23 cellular contexts compared by ENCODE assay signal in the genomic region with DNA sequence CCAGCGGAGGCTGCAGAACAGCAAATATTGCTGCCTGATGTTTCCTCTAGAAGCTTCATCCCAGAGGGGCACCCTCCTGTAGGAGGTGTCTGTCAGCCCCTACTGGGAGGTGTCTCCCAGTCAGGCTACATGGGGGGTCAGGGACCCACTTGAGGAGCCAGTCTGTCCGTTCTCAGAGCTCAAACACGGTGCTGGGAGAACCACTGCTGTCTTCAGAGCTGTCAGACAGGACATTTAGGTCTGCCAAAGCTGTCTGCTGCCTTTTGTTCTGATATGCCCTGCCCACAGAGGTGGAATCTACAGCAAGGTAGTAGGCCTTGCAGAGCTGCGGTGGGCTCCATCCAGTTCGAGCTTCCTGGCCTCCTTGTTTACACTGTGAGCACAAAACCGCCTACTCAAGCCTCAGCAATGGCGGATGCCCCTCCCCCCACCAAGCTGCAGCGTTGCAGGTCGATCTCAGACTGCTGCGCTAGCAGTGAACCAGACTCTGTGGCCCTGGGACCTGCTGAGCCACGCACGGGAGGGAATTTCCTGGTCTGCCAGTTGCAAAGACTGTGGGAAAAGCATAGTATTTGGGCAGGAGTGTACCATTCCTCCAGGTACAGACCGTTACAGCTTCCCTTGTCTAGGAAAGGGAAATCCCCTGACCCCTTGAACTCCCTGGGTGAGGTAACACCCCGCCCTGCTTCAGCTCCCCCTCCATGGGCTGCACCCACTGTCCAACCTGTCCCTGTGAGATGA. TPM values are rescaled to one million over a fixed set of nuclear protein-coding genes. Genes with fewer than 3 reads are reported as not detected.
DNase-seq lines count a peak whose midpoint lies in the region; ATAC-seq and TF ChIP-seq lines count a peak whose summit lies in the region.
"Had no signal": no experiment of that assay in that cellular context is flagged by ENCODE, and none has a peak within 500 bp of the region (broad histone marks: within the 10 kb centered on the region; RNA-seq: fewer than 3 reads in every experiment).

No MANE protein-coding gene starts in this region.

- no peak overlapping the region for H3K9ac ChIP-seq in iPS-15b (ENCODE audit: low read depth, low read length)

- no peak overlapping the region for H3K4me3 Mint-ChIP-seq in Calu3 (ENCODE audit: low read depth, unreplicated experiment)
- H3K4me3 Mint-ChIP-seq: activated CD4-positive, alpha-beta memory T cell treated with anti-CD3 and anti-CD28 coated beads for 36 hours; activated naive CD8-positive, alpha-beta T cell; CD4-positive, alpha-beta memory T cell; central memory CD8-positive, alpha-beta T cell had no signal

- no peaks in the 10 kb centered on the region for H3K9me3 Mint-ChIP-seq in Calu3 (ENCODE audit: low read depth, unreplicated experiment)
- H3K9me3 Mint-ChIP-seq: activated CD4-positive, alpha-beta memory T cell treated with anti-CD3 and anti-CD28 coated beads for 36 hours; central memory CD8-positive, alpha-beta T cell had no signal

- no peaks in the 10 kb centered on the region for H3K4me1 Mint-ChIP-seq in Calu3 (ENCODE audit: low read depth, unreplicated experiment)
- H3K4me1 Mint-ChIP-seq: CD4-positive, alpha-beta memory T cell; central memory CD8-positive, alpha-beta T cell had no signal

- CTCF ChIA-PET in Calu3 (lab: Charles Lee): interaction anchor here (0.5 to 0.7 kb wide), 2 partner anchors 8 to 402 kb away, joined by 3 read pairs; no protein-coding TSS in a partner anchor

- peaks cover 51% of the 10 kb centered on the region for H3K27me3 Mint-ChIP-seq in Calu3 (ENCODE audit: unreplicated experiment)

- TF ChIP-seq CTCF in Calu3 (IDR thresholded peaks at IDR 0.05; ENCODE audit: unreplicated experiment) (no peak), RWPE2 (IDR thresholded peaks at IDR 0.05; ENCODE audit: poor library complexity, severe bottlenecking) (no peak)

- H3K36me3 ChIP-seq in RWPE2 (ENCODE audit: low read depth) (no peaks in the 10 kb centered on the region), iPS-15b (ENCODE audit: control insufficient read depth, insufficient read depth, low read length) (no peaks in the 10 kb centered on the region)
- H3K36me3 ChIP-seq: upper lobe of right lung, WERI-Rb-1 had no signal

- H3K9me3 ChIP-seq in RWPE2 (ENCODE audit: severe bottlenecking): no peaks in the 10 kb centered on the region
- no peaks in the 10 kb centered on the region for H3K9me3 ChIP-seq in iPS-15b (ENCODE audit: control insufficient read depth, insufficient read depth, low read length)
- H3K9me3 ChIP-seq: upper lobe of right lung had no signal

- no TSS peak for BruUV-seq in Calu3 (replicated peaks; lab: Mats Ljungman, UMichigan)

- H3K27ac ChIP-seq in RWPE2 (ENCODE audit: poor library complexity, severe bottlenecking): no peak overlapping the region
- H3K27ac ChIP-seq: skin epidermis, upper lobe of right lung, WERI-Rb-1 had no signal

- H3K4me1 ChIP-seq in RWPE2 (ENCODE audit: insufficient read depth, poor library complexity, severe bottlenecking) (no peaks in the 10 kb centered on the region), iPS-15b (ENCODE audit: control insufficient read depth, insufficient read depth, low read length) (peaks cover 7% of the 10 kb centered on the region)
- H3K4me1 ChIP-seq: upper lobe of right lung had no signal

- no peaks in the 10 kb centered on the region for H3K27me3 ChIP-seq in RWPE2 (ENCODE audit: insufficient read depth, poor library complexity, severe bottlenecking)
- H3K27me3 ChIP-seq in iPS-15b (ENCODE audit: control insufficient read depth, insufficient read depth, low read length): no peaks in the 10 kb centered on the region
- H3K27me3 ChIP-seq: upper lobe of right lung had no signal

- H3K4me3 ChIP-seq in RWPE2 (ENCODE audit: severe bottlenecking) (no peak overlapping the region), iPS-15b (ENCODE audit: low read depth, low read length) (peak overlapping the region; percentile 27)
- H3K4me3 ChIP-seq: skin epidermis, upper lobe of right lung had no signal

- DNase-seq in NCI-H1417 (lab: John Stamatoyannopoulos, UW): peak in 2 of 3 experiments; percentile 4 to 11
- DNase-seq in NCI-H1417 treated with DMSO at 0.1 percent for 48 hours (lab: John Stamatoyannopoulos, UW): no peak
- DNase-seq in Calu3: peak; percentile 27
- no peak for DNase-seq in RWPE2 (ENCODE audit: low spot score)
- no peak for DNase-seq in OCI-M1 (lab: John Stamatoyannopoulos, UW)
- DNase-seq in DMS 273 treated with DMSO at 0.1 percent for 48 hours (lab: John Stamatoyannopoulos, UW): no peak
- no peak for DNase-seq in COLO829 (ENCODE audit: low spot score)
- DNase-seq: 8988T; activated CD4-positive, alpha-beta memory T cell treated with anti-CD3 and anti-CD28 coated beads for 36 hours; CD4-positive, alpha-beta memory T cell; GOT3; left cardiac atrium; mammary epithelial cell; NCI-H1092; NCI-H2029 treated with DMSO at 0.1 percent for 48 hours; RPMI8226; stimulated activated CD4-positive, alpha-beta T cell treated with anti-CD3 and anti-CD28 coated beads, Interleukin-2, amount 100 ng/mL, for 24 hours; upper lobe of right lung; WERI-Rb-1 had no signal

- H3K36me3 Mint-ChIP-seq in Calu3 (ENCODE audit: insufficient read depth, unreplicated experiment): no peaks in the 10 kb centered on the region
- H3K36me3 Mint-ChIP-seq: CD4-positive, alpha-beta memory T cell had no signal

- no peak overlapping the region for H3K27ac Mint-ChIP-seq in Calu3 (ENCODE audit: unreplicated experiment)
- H3K27ac Mint-ChIP-seq: activated CD4-positive, alpha-beta memory T cell treated with anti-CD3 and anti-CD28 coated beads for 36 hours; activated naive CD8-positive, alpha-beta T cell; CD4-positive, alpha-beta memory T cell had no signal

- intact Hi-C loops in Calu3 (cut with micrococcal nuclease; ENCODE audit: unreplicated experiment): loop anchor here (5.0 kb wide), 1 partner anchor 669 kb away; no protein-coding TSS in a partner anchor

- ATAC-seq in RWPE2 (ENCODE audit: low read depth): peak; percentile 17; the same call in 1 of the 3 replicates
- ATAC-seq: left cardiac atrium, upper lobe of right lung had no signal

RNA-seq across cellular contexts. Expression of gene MINDY3, which starts 17.7 kb away (rescaled TPM):
- total RNA-seq in Calu3 (2022): 16.5 and 17.8 TPM in 2 replicates

Comparison
In these comparisons a context has a peak if more than half of its experiments do, and no peak if none do; other contexts are left out.
1. DNase-seq: peak in NCI-H1417 (2 of 3) and Calu3 (single experiment); none in NCI-H1417 treated with DMSO at 0.1 percent for 48 hours (single experiment), RWPE2 (single experiment), OCI-M1 (single experiment), DMS 273 treated with DMSO at 0.1 percent for 48 hours (single experiment) and COLO829 (single experiment).